In the genomic region with DNA sequence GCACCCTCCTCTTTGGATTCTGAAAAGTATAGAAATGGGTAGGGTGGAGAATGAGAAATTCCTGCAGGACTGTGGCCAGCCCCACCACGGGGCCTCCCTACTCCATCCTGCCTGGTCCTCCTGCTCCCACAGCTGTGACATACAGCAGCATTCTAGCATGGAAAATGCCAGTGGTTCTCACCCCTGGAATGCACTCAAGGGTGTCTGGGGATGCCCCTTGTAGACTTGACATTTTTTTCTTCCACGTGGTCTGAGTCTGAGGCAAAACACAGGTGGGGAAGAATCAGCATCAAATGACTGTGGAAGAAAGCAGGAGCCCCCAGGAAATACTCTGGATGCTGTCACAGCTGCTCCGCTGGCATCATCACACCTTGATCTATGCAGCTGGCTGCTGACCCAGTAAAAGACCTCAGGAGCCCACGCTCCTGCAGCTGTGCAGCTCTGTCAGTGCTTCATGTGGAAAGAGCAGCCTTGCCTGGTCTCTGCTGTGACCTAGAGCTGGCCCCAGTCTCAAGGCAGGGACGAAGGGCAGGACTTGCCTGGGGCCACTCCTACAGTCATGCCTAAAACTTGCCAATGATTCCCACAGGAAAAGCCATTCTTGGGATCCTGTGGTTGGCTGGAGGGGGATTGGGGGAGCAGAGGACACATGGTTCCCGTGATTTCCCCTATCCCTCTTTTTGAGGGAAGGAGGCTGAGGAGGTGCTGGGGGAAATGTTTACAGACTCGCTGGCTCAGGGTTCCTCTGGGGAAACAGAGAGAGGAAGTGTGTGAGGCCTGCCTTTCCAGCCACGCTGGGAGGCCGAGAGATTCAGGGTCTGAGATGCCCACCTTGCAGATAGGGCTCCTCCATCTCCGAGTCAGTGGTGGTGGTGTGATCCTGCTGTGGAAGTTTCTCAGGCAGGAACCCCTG, we compare ENCODE assay signal across 14 cellular contexts. TPM values are rescaled to one million over a fixed set of nuclear protein-coding genes. Genes with fewer than 3 reads are reported as not detected.
DNase-seq lines count a peak whose midpoint lies in the region; ATAC-seq and TF ChIP-seq lines count a peak whose summit lies in the region.
"Had no signal": no experiment of that assay in that cellular context is flagged by ENCODE, and none has a peak within 500 bp of the region (broad histone marks: within the 10 kb centered on the region; RNA-seq: fewer than 3 reads in every experiment).

No MANE protein-coding gene starts in this region.

- in situ Hi-C loops in Panc1 (cut with HindIII; ENCODE audit: low pct_unique_long_range_greater_than_20kb, low sequenced_read_pairs), result no loop called here

- no peak for DNase-seq in Panc1 (ENCODE audit: low read depth, low spot score)
- DNase-seq in coronary artery (ENCODE audit: low spot score), result no peak
- DNase-seq in substantia nigra (lab: John Stamatoyannopoulos, UW), result no peak
- no peak for DNase-seq in NCI-H2196 treated with DMSO at 0.1 percent for 48 hours (lab: John Stamatoyannopoulos, UW; ENCODE audit: unreplicated experiment)
- no peak for DNase-seq in NCI-H1092 (lab: John Stamatoyannopoulos, UW)
- no peak for DNase-seq in OCI-LY7 (ENCODE audit: low spot score)
- DNase-seq: activated CD8-positive, alpha-beta memory T cell treated with anti-CD3 and anti-CD28 coated beads, Interleukin-2, amount 50 U/mL, for 4 hours; MM.1S; naive thymus-derived CD8-positive, alpha-beta T cell; RPMI8226 had no signal

- BruUV-seq in Panc1 (replicated peaks; lab: Mats Ljungman, UMichigan), result no TSS peak
- BruUV-seq in OCI-LY7 (replicated peaks; lab: Mats Ljungman, UMichigan), result no TSS peak

- peaks cover 48% of the 10 kb centered on the region for H3K4me1 ChIP-seq in Panc1 (ENCODE audit: control insufficient read depth, insufficient read depth, low read length)
- H3K4me1 ChIP-seq in mesodermal cell (ENCODE audit: control insufficient read depth, insufficient read depth, low read length, poor library complexity, severe bottlenecking), result peaks cover 28% of the 10 kb centered on the region
- H3K4me1 ChIP-seq in OCI-LY7 (ENCODE audit: insufficient read depth, low read length, poor library complexity, severe bottlenecking), result no peaks in the 10 kb centered on the region

- H3K4me2 ChIP-seq in OCI-LY7 (ENCODE audit: low read length), result no peak overlapping the region

- CTCF ChIA-PET in Panc1 (lab: Charles Lee) (no interaction called here), OCI-LY7 (lab: Charles Lee; ENCODE audit: unreplicated experiment) (no interaction called here)

- H3K36me3 ChIP-seq in Panc1 (ENCODE audit: control insufficient read depth, insufficient read depth, low read length) (peaks cover 52% of the 10 kb centered on the region), mesodermal cell (ENCODE audit: control insufficient read depth, insufficient read depth, low read length) (peaks cover 95% of the 10 kb centered on the region), OCI-LY7 (ENCODE audit: insufficient read depth, low read length) (peaks cover 58% of the 10 kb centered on the region)

- POLR2A ChIA-PET in Panc1 (lab: Charles Lee), result interaction anchor here (0.5 kb wide), 1 partner anchor 20 kb away, joined by 5 read pairs; no protein-coding TSS in a partner anchor
- POLR2A ChIA-PET in OCI-LY7 (lab: Charles Lee), result no interaction called here

- no peaks in the 10 kb centered on the region for H3K9me2 ChIP-seq in OCI-LY7 (ENCODE audit: insufficient read depth, low read length)

- H3K27ac ChIP-seq in Panc1 (ENCODE audit: low read length) (no peak overlapping the region; the same call in 1 of the 2 replicates), coronary artery (peak overlapping the region; percentile 76 to 80), mesodermal cell (ENCODE audit: low read depth, low read length, severe bottlenecking) (peak overlapping the region; percentile 36), substantia nigra (ENCODE audit: low read depth, low read length, poor library complexity, severe bottlenecking) (peak overlapping the region; percentile 67), OCI-LY7 (ENCODE audit: low read depth, low read length, poor library complexity, severe bottlenecking) (no peak overlapping the region)

- H3K79me2 ChIP-seq in OCI-LY7 (ENCODE audit: insufficient read depth, low read depth, low read length), result no peaks in the 10 kb centered on the region

- intact Hi-C loops in Panc1 (cut with micrococcal nuclease; ENCODE audit: unreplicated experiment), result no loop called here
- intact Hi-C loops in OCI-LY7 (cut with micrococcal nuclease; ENCODE audit: unreplicated experiment), result no loop called here

- TF ChIP-seq CTCF in Panc1 (IDR thresholded peaks at IDR 0.05) (no peak), coronary artery (IDR thresholded peaks at IDR 0.05) (no peak), OCI-LY7 (conservative IDR thresholded peaks at IDR 0.05; ENCODE audit: low read length) (no peak)

- no peak overlapping the region for H2AFZ ChIP-seq in OCI-LY7 (ENCODE audit: low read length)

- H4K20me1 ChIP-seq in OCI-LY7 (ENCODE audit: insufficient read depth, low read length), result no peaks in the 10 kb centered on the region

- ATAC-seq in Panc1, result 0 out of 2 replicates have a peak, but pooled peaks have one; percentile 29
- ATAC-seq in GM21619 (IDR thresholded peaks at IDR 0.05; ENCODE audit: unreplicated experiment), result no peak
- ATAC-seq: naive thymus-derived CD8-positive, alpha-beta T cell; stimulated activated effector memory CD8-positive, alpha-beta T cell treated with anti-CD3 and anti-CD28 coated beads, Interleukin-12 subunit alpha, Interleukin-12 subunit beta, amount 100 ng/mL, for 72 hours had no signal

- H3K9me3 ChIP-seq in Panc1 (ENCODE audit: control insufficient read depth, insufficient read depth, low read depth, low read length) (no peaks in the 10 kb centered on the region), mesodermal cell (ENCODE audit: control insufficient read depth, low read length) (no peaks in the 10 kb centered on the region), OCI-LY7 (ENCODE audit: low read length) (no peaks in the 10 kb centered on the region)

- 96 to 98% methylated on average over 7 to 9 of the region's 10 CpGs for WGBS in mesodermal cell (ENCODE audit: insufficient coverage in 2 of 2), 2 experiments

- no peaks in the 10 kb centered on the region for H3K27me3 ChIP-seq in Panc1 (ENCODE audit: control insufficient read depth, insufficient read depth, low read length)

- H3K4me3 ChIP-seq in Panc1 (ENCODE audit: low read depth in 2 of 2, low read length in 2 of 2) (no peak overlapping the region), coronary artery (peak overlapping the region; percentile 57), mesodermal cell (ENCODE audit: extremely low read depth, insufficient read depth, low read length, poor library complexity, severe bottlenecking) (no peak overlapping the region), OCI-LY7 (ENCODE audit: low read depth, low read length, poor library complexity, severe bottlenecking) (no peak overlapping the region)

RNA-seq across cellular contexts. Expression of a gene that starts 10.8 kb away (rescaled TPM):
- total RNA-seq in Panc1 (2021; ENCODE audit: unreplicated experiment) (not detected), OCI-LY7 (2022) (not detected in 2 replicates)
- not detected for polyA plus RNA-seq in Panc1 (2012; ENCODE audit: insufficient read length)
- polyA plus RNA-seq in mesodermal cell (2013, experiment 1 of 2), result not detected
- polyA plus RNA-seq in mesodermal cell (2013, experiment 2 of 2), result not detected
- total RNA-seq in OCI-LY7 (2014; rRNA removed; shearing (Covaris generic)), result not detected in 2 replicates
- total RNA-seq: naive thymus-derived CD8-positive, alpha-beta T cell had no signal
- polyA plus RNA-seq: aorta; naive thymus-derived CD8-positive, alpha-beta T cell had no signal

Comparison
In these comparisons a context has a peak if more than half of its experiments do, and no peak if none do; other contexts are left out.
1. H3K27ac ChIP-seq: peak in coronary artery (2 of 2), mesodermal cell (single experiment) and substantia nigra (single experiment); none in Panc1 (single experiment) and OCI-LY7 (single experiment).